In genomic region chr9:4786599-4786998, GRCh38 we compare ENCODE assay signal across 19 cellular contexts. TPM values are rescaled to one million over a fixed set of nuclear protein-coding genes. Genes with fewer than 3 reads are reported as not detected.
DNase-seq lines count a peak whose midpoint lies in the region; ATAC-seq, FAIRE-seq and TF ChIP-seq lines count a peak whose summit lies in the region.
"Had no signal": no experiment of that assay in that cellular context is flagged by ENCODE, and none has a peak within 500 bp of the region (broad histone marks: within the 10 kb centered on the region; RNA-seq: fewer than 3 reads in every experiment).

No MANE protein-coding gene starts in this region.

- ATAC-seq in HepG2 (peak; percentile 42; the same call in 2 of the 3 replicates), right lobe of liver (no peak), omental fat pad (ENCODE audit: low FRiP score) (no peak)
- ATAC-seq: CD8-positive, alpha-beta T cell had no signal

- no peak for TF ChIP-seq RAD21 in HepG2 (CRISPR knock-in tag; IDR thresholded peaks at IDR 0.05)

- H3K27ac ChIP-seq in HepG2 (ENCODE audit: extremely low read length, insufficient read depth, low read length) = no peak overlapping the region
- no peak overlapping the region for H3K27ac ChIP-seq in right lobe of liver
- no peak overlapping the region for H3K27ac ChIP-seq in HEK293 (ENCODE audit: extremely low read depth, low read depth, low read length)
- H3K27ac ChIP-seq: BLaER1 treated with 17β-estradiol and CSF1 and Interleukin-3, amounts not matched to agents 10 nM and 100 nM; C4-2B had no signal

- H3K9me3 ChIP-seq in HepG2 (ENCODE audit: low read length) (no peaks in the 10 kb centered on the region), right lobe of liver (no peaks in the 10 kb centered on the region), HEK293 (ENCODE audit: control insufficient read depth, insufficient read depth, low read depth, low read length) (no peaks in the 10 kb centered on the region)
- H3K9me3 ChIP-seq: Caco-2 had no signal

- no peak overlapping the region for H2AFZ ChIP-seq in HepG2 (ENCODE audit: low read length)

- POLR2A ChIA-PET in HepG2 (lab: Yijun Ruan, JAX) = no interaction called here
- POLR2A ChIA-PET in HEK293 (lab: Yijun Ruan, JAX) = no interaction called here

- H3K79me2 ChIP-seq in HepG2 (ENCODE audit: insufficient read depth, low read length) = no peaks in the 10 kb centered on the region

- TF ChIP-seq EP300 in HepG2 (IDR thresholded peaks at IDR 0.05; ENCODE audit: low read depth in 2 of 2, low read length in 2 of 2) (no peak), HepG2 (CRISPR knock-in tag; IDR thresholded peaks at IDR 0.05; ENCODE audit: borderline replicate concordance) (no peak)

- intact Hi-C loops in HepG2 (cut with micrococcal nuclease; ENCODE audit: unreplicated experiment) = no loop called here
- intact Hi-C loops in right lobe of liver (cut with DNase I) = no loop called here

- H3K4me2 ChIP-seq in HepG2 (ENCODE audit: low read depth, low read length) = no peak overlapping the region
- H3K4me2 ChIP-seq: BLaER1 treated with 17β-estradiol and CSF1 and Interleukin-3, amounts not matched to agents 10 nM and 100 nM had no signal

- DNase-seq in HepG2 (ENCODE audit: low spot score) = no peak
- no peak for DNase-seq in right lobe of liver
- DNase-seq in omental fat pad (ENCODE audit: low spot score) = no peak
- DNase-seq in NCI-H1105 (lab: John Stamatoyannopoulos, UW) = no peak
- DNase-seq: 8988T; AML-193; Caco-2; Calu3; CD4-positive, alpha-beta T cell; CD8-positive, alpha-beta T cell; DMS79 treated with DMSO at 0.1 percent for 48 hours; GF-D8 had no signal

- H3K36me3 ChIP-seq in HepG2 (replicated peaks in 1 of 2; ENCODE audit: control insufficient read depth in 1 of 2, insufficient read depth in 2 of 2, low read length in 2 of 2) = no peaks in the 10 kb centered on the region
- no peaks in the 10 kb centered on the region for H3K36me3 ChIP-seq in right lobe of liver
- H3K36me3 ChIP-seq in HEK293 (ENCODE audit: control insufficient read depth in 2 of 2, insufficient read depth in 1 of 2, low read length in 2 of 2) = no peaks in the 10 kb centered on the region
- H3K36me3 ChIP-seq: BLaER1 treated with 17β-estradiol and CSF1 and Interleukin-3, amounts not matched to agents 10 nM and 100 nM had no signal

- H3K27me3 ChIP-seq in HepG2 (ENCODE audit: control insufficient read depth in 1 of 2, insufficient read depth in 2 of 2, low read length in 2 of 2) = no peaks in the 10 kb centered on the region
- H3K27me3 ChIP-seq in right lobe of liver = no peaks in the 10 kb centered on the region
- H3K27me3 ChIP-seq: BLaER1 treated with 17β-estradiol and CSF1 and Interleukin-3, amounts not matched to agents 10 nM and 100 nM had no signal

- H3K4me3 ChIP-seq in HepG2 (replicated peaks in 1 of 3; ENCODE audit: insufficient read depth in 1 of 3, low read depth in 2 of 3, low read length in 3 of 3) = no peak overlapping the region
- H3K4me3 ChIP-seq in right lobe of liver = no peak overlapping the region
- H3K4me3 ChIP-seq in HEK293 (ENCODE audit: low read depth, low read length) = no peak overlapping the region
- H3K4me3 ChIP-seq: BLaER1 treated with 17β-estradiol and CSF1 and Interleukin-3, amounts not matched to agents 10 nM and 100 nM had no signal

- CTCF ChIA-PET in HepG2 (lab: Yijun Ruan, JAX; ENCODE audit: low intra/inter-chr PET ratio, low total read pairs) = no interaction called here
- CTCF ChIA-PET in HEK293 (lab: Yijun Ruan, JAX) = no interaction called here

- no peak for TF ChIP-seq CTCF in HepG2 (CRISPR knock-in tag; IDR thresholded peaks at IDR 0.05)
- TF ChIP-seq CTCF in right lobe of liver (IDR thresholded peaks at IDR 0.05) = no peak
- TF ChIP-seq CTCF in HEK293 (tag by site-specific recombination; IDR thresholded peaks at IDR 0.05) = no peak
- no peak for TF ChIP-seq CTCF in omental fat pad (IDR thresholded peaks at IDR 0.05)

- FAIRE-seq in HepG2 (lab: Jason Lieb, UNC) = no peak
- FAIRE-seq: D721Med, G401.6, GM12891, GM19239 had no signal

- TF ChIP-seq POLR2A in HepG2 (IDR thresholded peaks at IDR 0.05; ENCODE audit: insufficient read depth in 1 of 2, low read depth in 2 of 2, low read length in 2 of 2) (no peak), right lobe of liver (IDR thresholded peaks at IDR 0.05) (no peak)

- 76% methylated on average over 4 of the region's 4 CpGs for WGBS in HepG2 (ENCODE audit: low lambda C conversion rate)
- 80% methylated on average over 4 of the region's 4 CpGs for WGBS in right lobe of liver (ENCODE audit: insufficient coverage, low coverage, low lambda C conversion rate, missing lambda C conversion rate)

- no peak overlapping the region for H3K9ac ChIP-seq in HepG2 (ENCODE audit: insufficient read depth, low read depth, low read length)
- H3K9ac ChIP-seq: BLaER1 treated with 17β-estradiol and CSF1 and Interleukin-3, amounts not matched to agents 10 nM and 100 nM had no signal

- in situ Hi-C loops in HepG2 (cut with HindIII; ENCODE audit: extremely low pct_ligation_motif_present, low pct_unique_long_range_greater_than_20kb) = no loop called here

- H3K4me1 ChIP-seq in HepG2 (ENCODE audit: insufficient read depth, low read length) = peaks cover 5% of the 10 kb centered on the region
- H3K4me1 ChIP-seq in right lobe of liver = no peaks in the 10 kb centered on the region
- no peaks in the 10 kb centered on the region for H3K4me1 ChIP-seq in HEK293 (ENCODE audit: control insufficient read depth, insufficient read depth, low read length)
- H3K4me1 ChIP-seq: BLaER1 treated with 17β-estradiol and CSF1 and Interleukin-3, amounts not matched to agents 10 nM and 100 nM had no signal

- H4K20me1 ChIP-seq in HepG2 (ENCODE audit: insufficient read depth, low read length) = no peaks in the 10 kb centered on the region
- H4K20me1 ChIP-seq: BLaER1 treated with 17β-estradiol and CSF1 and Interleukin-3, amounts not matched to agents 10 nM and 100 nM had no signal

- BruUV-seq in HepG2 (replicated peaks; lab: Mats Ljungman, UMichigan) = no TSS peak

TF ChIP-seq in HepG2, 621 proteins besides CTCF, POLR2A, EP300 and RAD21 (continues in another document):
- TF ChIP-seq FOXC1 (CRISPR knock-in tag; IDR thresholded peaks at IDR 0.05; ENCODE audit: borderline replicate concordance) (no peak), MIER2 (CRISPR knock-in tag; IDR thresholded peaks at IDR 0.05) (peak; percentile 88)

RNA-seq across cellular contexts. Expression of gene RCL1, which starts 6.1 kb away (rescaled TPM):
- 31.6 and 33.9 TPM in 2 replicates for total RNA-seq in HepG2 (2016; rRNA removed; fragmentation: Illumina TruSeq; extraction: Trizol)
- total RNA-seq in HepG2 (2016; cell fraction: cytosol; rRNA removed; fragmentation: Illumina TruSeq; extraction: Trizol; ENCODE audit: low read depth) = 47.2 and 49.8 TPM in 2 replicates
- 32.4 and 35.1 TPM in 2 replicates for total RNA-seq in HepG2 (2016; cell fraction: insoluble cytoplasmic fraction; rRNA removed; fragmentation: Illumina TruSeq; extraction: Trizol)
- 31.7 and 32.8 TPM in 2 replicates for total RNA-seq in HepG2 (2016; cell fraction: membrane; rRNA removed; fragmentation: Illumina TruSeq; extraction: Trizol)
- total RNA-seq in HepG2 (2016; cell fraction: nucleus; rRNA removed; fragmentation: Illumina TruSeq; extraction: Trizol) = 28.3 and 32.7 TPM in 2 replicates
- 22.3 and 25.9 TPM in 2 replicates for polyA plus RNA-seq in HepG2 (2011; rRNA removed)
- 16.4 and 27.5 TPM in 2 replicates for polyA plus RNA-seq in HepG2 (2011; cell fraction: cytosol; rRNA removed)
- polyA plus RNA-seq in HepG2 (2011; cell fraction: nucleus; rRNA removed) = 21.0 and 22.1 TPM in 2 replicates
- polyA plus RNA-seq in HepG2 (2012) = 18.3 and 18.7 TPM in 2 replicates
- 3.6 and 6.7 TPM in 2 replicates for polyA plus RNA-seq in HepG2 (2016; cell fraction: cytosol; fragmentation: Illumina TruSeq; extraction: Trizol; ENCODE audit: low read depth)
- 32.9 and 39.4 TPM in 2 replicates for polyA plus RNA-seq in HepG2 (2016; cell fraction: insoluble cytoplasmic fraction; fragmentation: Illumina TruSeq; extraction: Trizol; ENCODE audit: low read depth)
- polyA plus RNA-seq in HepG2 (2016; cell fraction: membrane; fragmentation: Illumina TruSeq; extraction: Trizol; ENCODE audit: low read depth) = 8.3 and 8.4 TPM in 2 replicates
- polyA plus RNA-seq in HepG2 (2016; cell fraction: nucleus; fragmentation: Illumina TruSeq; extraction: Trizol; ENCODE audit: insufficient read depth, low read depth) = 33.7 and 36.4 TPM in 2 replicates
- 32.3 and 35.4 TPM in 2 replicates for polyA minus RNA-seq in HepG2 (2011; rRNA and poly(A)+ RNA removed; ENCODE audit: low replicate concordance)
- 11.1 and 16.9 TPM in 2 replicates for polyA minus RNA-seq in HepG2 (2011; cell fraction: cytosol; rRNA and poly(A)+ RNA removed)
- polyA minus RNA-seq in HepG2 (2011; cell fraction: nucleus; rRNA and poly(A)+ RNA removed) = 66.7 and 69.2 TPM in 2 replicates
- 100 to 1,000 TPM in 1 of 6 experiments, 10 to 100 TPM in 5; 20.2 to 108 (median 63.4) TPM for total RNA-seq in right lobe of liver
- 10 to 100 TPM; 54.1 to 97.3 (median 88.8) TPM for total RNA-seq in omental fat pad

RNA-seq across cellular contexts. Expression of gene AK3, which starts 45.6 kb away (rescaled TPM):
- total RNA-seq in HepG2 (2016; rRNA removed; fragmentation: Illumina TruSeq; extraction: Trizol) (109 and 153 TPM in 2 replicates), right lobe of liver (100 to 1,000 TPM in 3 of 6 experiments, 10 to 100 TPM in 3; 72.4 to 131 (median 99.5) TPM), omental fat pad (10 to 100 TPM; 77.6 to 99.4 (median 88.6) TPM)
- total RNA-seq in HepG2 (2016; cell fraction: cytosol; rRNA removed; fragmentation: Illumina TruSeq; extraction: Trizol; ENCODE audit: low read depth) = 16.7 and 23.9 TPM in 2 replicates
- total RNA-seq in HepG2 (2016; cell fraction: insoluble cytoplasmic fraction; rRNA removed; fragmentation: Illumina TruSeq; extraction: Trizol) = 110 and 144 TPM in 2 replicates
- 101 and 104 TPM in 2 replicates for total RNA-seq in HepG2 (2016; cell fraction: membrane; rRNA removed; fragmentation: Illumina TruSeq; extraction: Trizol)
- total RNA-seq in HepG2 (2016; cell fraction: nucleus; rRNA removed; fragmentation: Illumina TruSeq; extraction: Trizol) = 61.8 and 62.9 TPM in 2 replicates
- 65.1 and 76.8 TPM in 2 replicates for polyA plus RNA-seq in HepG2 (2011; rRNA removed)
- polyA plus RNA-seq in HepG2 (2011; cell fraction: cytosol; rRNA removed) = 36.3 and 48.4 TPM in 2 replicates
- 25.4 and 34.0 TPM in 2 replicates for polyA plus RNA-seq in HepG2 (2011; cell fraction: nucleus; rRNA removed)
- 69.0 and 81.6 TPM in 2 replicates for polyA plus RNA-seq in HepG2 (2012)
- polyA plus RNA-seq in HepG2 (2016; cell fraction: cytosol; fragmentation: Illumina TruSeq; extraction: Trizol; ENCODE audit: low read depth) = 22.4 and 31.8 TPM in 2 replicates
- 189 TPM in 2 replicates for polyA plus RNA-seq in HepG2 (2016; cell fraction: insoluble cytoplasmic fraction; fragmentation: Illumina TruSeq; extraction: Trizol; ENCODE audit: low read depth)
- 89.4 and 100 TPM in 2 replicates for polyA plus RNA-seq in HepG2 (2016; cell fraction: membrane; fragmentation: Illumina TruSeq; extraction: Trizol; ENCODE audit: low read depth)
- polyA plus RNA-seq in HepG2 (2016; cell fraction: nucleus; fragmentation: Illumina TruSeq; extraction: Trizol; ENCODE audit: insufficient read depth, low read depth) = 119 and 121 TPM in 2 replicates
- polyA minus RNA-seq in HepG2 (2011; rRNA and poly(A)+ RNA removed; ENCODE audit: low replicate concordance) = 14.9 and 54.2 TPM in 2 replicates
- 85.6 and 86.5 TPM in 2 replicates for polyA minus RNA-seq in HepG2 (2011; cell fraction: cytosol; rRNA and poly(A)+ RNA removed)
- polyA minus RNA-seq in HepG2 (2011; cell fraction: nucleus; rRNA and poly(A)+ RNA removed) = 61.7 and 75.2 TPM in 2 replicates
